8 cellular contexts compared by ENCODE assay signal in the genomic region with DNA sequence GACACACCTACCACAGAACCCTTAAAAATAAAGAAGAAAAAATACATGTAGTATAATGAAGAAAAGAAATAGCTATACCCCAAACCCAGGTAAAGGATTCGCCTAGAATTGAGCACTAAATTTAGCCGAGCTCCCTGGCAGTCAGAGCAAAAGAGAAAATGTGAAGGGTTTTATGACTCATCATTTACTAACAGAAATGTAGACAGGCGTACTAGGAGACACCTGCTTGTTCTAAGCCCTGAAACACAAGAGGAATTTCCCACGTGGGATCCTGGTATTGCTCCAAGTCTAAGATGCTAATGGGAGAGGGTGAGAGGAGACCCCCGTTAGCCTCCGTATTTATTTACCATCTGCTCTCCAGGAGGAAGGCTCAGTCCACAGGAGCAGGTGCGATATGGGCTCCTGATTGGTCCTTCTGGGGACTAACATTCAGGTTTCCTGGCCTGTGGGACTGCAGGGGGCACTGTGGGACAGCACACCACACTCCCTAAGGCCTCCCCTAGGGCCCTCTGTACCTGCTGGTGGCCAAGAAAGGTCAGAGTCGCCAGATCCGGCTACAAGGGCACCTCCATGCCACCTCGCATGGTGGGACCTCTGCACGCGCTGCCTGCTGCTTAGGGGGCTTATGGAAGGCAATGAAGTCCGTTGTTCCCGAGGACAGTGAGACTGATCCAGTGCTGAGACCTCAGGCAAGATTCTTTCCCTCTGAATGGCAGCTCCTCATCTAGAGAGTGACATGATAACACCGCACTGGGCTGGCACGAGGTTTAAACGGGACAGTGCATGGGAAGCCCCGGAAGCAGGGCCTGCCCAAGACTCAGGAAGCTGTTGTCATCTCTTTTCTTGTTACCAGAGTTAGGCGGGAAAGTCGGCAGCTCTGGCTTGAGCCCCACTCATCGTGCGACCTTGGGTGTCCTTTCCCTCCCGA. TPM values are rescaled to one million over a fixed set of nuclear protein-coding genes. Genes with fewer than 3 reads are reported as not detected.
DNase-seq lines count a peak whose midpoint lies in the region; ATAC-seq and TF ChIP-seq lines count a peak whose summit lies in the region.

No MANE protein-coding gene starts in this region.

- H4K91ac ChIP-seq in trophoblast cell (ENCODE audit: low read depth, low read length): no peak overlapping the region

- no peaks in the 10 kb centered on the region for H3K9me3 ChIP-seq in SK-N-SH
- no peaks in the 10 kb centered on the region for H3K9me3 ChIP-seq in trophoblast cell (ENCODE audit: insufficient read depth, low read depth, low read length)

- H2BK5ac ChIP-seq in trophoblast cell (ENCODE audit: low read depth, low read length, poor library complexity): no peak overlapping the region

- H3K9ac ChIP-seq in KMS-11 (no peak overlapping the region), SK-N-SH (no peak overlapping the region), trophoblast cell (ENCODE audit: low read length) (no peak overlapping the region)

- H3K23ac ChIP-seq in trophoblast cell (ENCODE audit: low read length): no peak overlapping the region

- H3K4me2 ChIP-seq in KMS-11: no peak overlapping the region
- no peak overlapping the region for H3K4me2 ChIP-seq in SK-N-SH
- no peak overlapping the region for H3K4me2 ChIP-seq in trophoblast cell (ENCODE audit: low read length)

- H3K27me3 ChIP-seq in KMS-11 (ENCODE audit: insufficient read depth, low read depth) (no peaks in the 10 kb centered on the region), SK-N-SH (ENCODE audit: insufficient read depth) (0 out of 2 replicates have a peak, but pooled peaks cover 7% of the 10 kb centered on the region), trophoblast cell (ENCODE audit: insufficient read depth, low read length) (no peaks in the 10 kb centered on the region)

- H3K4me3 ChIP-seq in KMS-11 (IDR thresholded peaks at IDR 0.05; ENCODE audit: insufficient read depth, low read depth, low read length): no peak overlapping the region
- H3K4me3 ChIP-seq in SK-N-SH (ENCODE audit: low read depth in 2 of 2, low read length in 1 of 2): no peak overlapping the region
- H3K4me3 ChIP-seq in fibroblast of pulmonary artery (replicated peaks; ENCODE audit: low read depth, low read length): no peak overlapping the region
- H3K4me3 ChIP-seq in trophoblast cell (ENCODE audit: low read depth, low read length): no peak overlapping the region

- H3K14ac ChIP-seq in trophoblast cell (ENCODE audit: low read length): no peak overlapping the region

- H4K12ac ChIP-seq in trophoblast cell (ENCODE audit: low read depth, low read length): no peak overlapping the region

- no peaks in the 10 kb centered on the region for H3K79me1 ChIP-seq in trophoblast cell (ENCODE audit: low read length)

- H3K4me1 ChIP-seq in KMS-11 (ENCODE audit: low read depth, poor library complexity, severe bottlenecking) (no peaks in the 10 kb centered on the region), SK-N-SH (ENCODE audit: control insufficient read depth in 1 of 2, insufficient read depth in 2 of 2, low read depth in 1 of 2, low read length in 1 of 2) (peaks cover 0 to 12% of the 10 kb centered on the region in 2 experiments; a peak in 2 of 4 replicates), trophoblast cell (ENCODE audit: control insufficient read depth in 1 of 2, insufficient read depth in 2 of 2, low read length in 2 of 2) (no peaks in the 10 kb centered on the region)

- H3K18ac ChIP-seq in trophoblast cell (ENCODE audit: low read length): no peak overlapping the region

- peak; percentile 59 for DNase-seq in ELR (ENCODE audit: low read depth)
- DNase-seq in SK-N-SH: peak; percentile 68
- DNase-seq in fibroblast of pulmonary artery (ENCODE audit: low read depth): peak; percentile 55
- peak; percentile 47 to 70 for DNase-seq in trophoblast cell
- no peak for DNase-seq in middle frontal gyrus (ENCODE audit: extremely low spot score, low spot score)

- no peak for TF ChIP-seq EP300 in SK-N-SH (IDR thresholded peaks at IDR 0.05; ENCODE audit: borderline replicate concordance in 1 of 2, low read depth in 1 of 2, low read length in 1 of 2)

- H4K8ac ChIP-seq in trophoblast cell (ENCODE audit: low read depth, low read length): no peak overlapping the region

- H2BK12ac ChIP-seq in trophoblast cell (ENCODE audit: low read length): no peak overlapping the region

- no peaks in the 10 kb centered on the region for H3K9me2 ChIP-seq in SK-N-SH

- TF ChIP-seq RAD21 in SK-N-SH (IDR thresholded peaks at IDR 0.05; ENCODE audit: low read length): peak; percentile 72

- H3K79me2 ChIP-seq in KMS-11 (ENCODE audit: insufficient read depth, low read depth): no peaks in the 10 kb centered on the region
- no peaks in the 10 kb centered on the region for H3K79me2 ChIP-seq in SK-N-SH (ENCODE audit: insufficient read depth)
- no peaks in the 10 kb centered on the region for H3K79me2 ChIP-seq in trophoblast cell (ENCODE audit: control insufficient read depth, insufficient read depth, low read length, poor library complexity)

- H3F3A ChIP-seq in SK-N-SH (replicated peaks; ENCODE audit: insufficient read depth): no peaks in the 10 kb centered on the region

- no peak overlapping the region for H2AFZ ChIP-seq in KMS-11 (ENCODE audit: low read depth)
- H2AFZ ChIP-seq in SK-N-SH (ENCODE audit: low read depth): no peak overlapping the region
- no peak overlapping the region for H2AFZ ChIP-seq in trophoblast cell (ENCODE audit: insufficient read depth, low read length, poor library complexity)

- no peaks in the 10 kb centered on the region for H3K36me3 ChIP-seq in KMS-11 (ENCODE audit: insufficient read depth)
- no peaks in the 10 kb centered on the region for H3K36me3 ChIP-seq in SK-N-SH (replicated peaks in 1 of 2; ENCODE audit: control insufficient read depth in 1 of 2, insufficient read depth in 2 of 2, low read length in 1 of 2)
- no peaks in the 10 kb centered on the region for H3K36me3 ChIP-seq in trophoblast cell (ENCODE audit: control insufficient read depth in 1 of 2, insufficient read depth in 2 of 2, low read length in 2 of 2)

- no peak overlapping the region for H3K4ac ChIP-seq in trophoblast cell (ENCODE audit: low read depth, low read length)

- CTCF ChIA-PET in SK-N-SH (lab: Yijun Ruan, JAX): interaction anchor here (0.6 to 6.0 kb wide), 10 partner anchors 13 to 231 kb away, joined by 3 to 35 read pairs (median 4); no protein-coding TSS in a partner anchor

- no peak overlapping the region for H2BK120ac ChIP-seq in trophoblast cell (ENCODE audit: insufficient read depth, low read length, poor library complexity)

- no peaks in the 10 kb centered on the region for H4K20me1 ChIP-seq in KMS-11 (ENCODE audit: insufficient read depth)
- no peaks in the 10 kb centered on the region for H4K20me1 ChIP-seq in SK-N-SH (ENCODE audit: insufficient read depth)

- TF ChIP-seq CTCF in KMS-11 (conservative IDR thresholded peaks at IDR 0.05; ENCODE audit: low read depth, low read length) (peak; percentile 37; the same call in 1 of the 2 replicates), SK-N-SH (IDR thresholded peaks at IDR 0.05) (peak; percentile 64), fibroblast of pulmonary artery (IDR thresholded peaks at IDR 0.05; ENCODE audit: low read length, missing control alignments) (peak; percentile 67)

- H3K27ac ChIP-seq in KMS-11 (no peak overlapping the region), SK-N-SH (ENCODE audit: low read depth in 2 of 2, low read length in 1 of 2) (no peak overlapping the region), trophoblast cell (ENCODE audit: low read depth, low read length) (no peak overlapping the region)

- POLR2A ChIA-PET in SK-N-SH (lab: Yijun Ruan, JAX): no interaction called here

- ATAC-seq in GM19467 (IDR thresholded peaks at IDR 0.05; ENCODE audit: unreplicated experiment) (peak; percentile 53), GM18861 (IDR thresholded peaks at IDR 0.05; ENCODE audit: unreplicated experiment) (no peak)

- H2AK5ac ChIP-seq in trophoblast cell (ENCODE audit: low read length): no peak overlapping the region

- 64% methylated on average over 19 of the region's 23 CpGs for WGBS in SK-N-SH (ENCODE audit: low lambda C conversion rate)
- WGBS in trophoblast cell (ENCODE audit: extremely low coverage, insufficient coverage, insufficient read length): no CpG with 5 or more reads among the region's 23 CpGs

TF ChIP-seq in SK-N-SH, 30 proteins besides CTCF, POLR2A, EP300 and RAD21:
- TF ChIP-seq TAF1 (IDR thresholded peaks at IDR 0.05; ENCODE audit: borderline replicate concordance, low read depth, low read length) (no peak), SMC3 (IDR thresholded peaks at IDR 0.05; ENCODE audit: low read depth, low read length) (peak; percentile 78), FOXM1 (IDR thresholded peaks at IDR 0.05; ENCODE audit: low read depth) (no peak)
TF ChIP-seq in SK-N-SH: peak in this region for 1.

RNA-seq across cellular contexts. Expression of a gene that starts 25.8 kb away (rescaled TPM):
- 0.13 and 0.18 TPM in 2 replicates for polyA plus RNA-seq in SK-N-SH (2012; rRNA removed)
- polyA plus RNA-seq in SK-N-SH (2012; cell fraction: cytosol; rRNA removed): 0.09 and 0.14 TPM in 2 replicates
- 0.42 and 0.67 TPM in 2 replicates for polyA plus RNA-seq in SK-N-SH (2012; cell fraction: nucleus; rRNA removed)
- 0.12 and 0.16 TPM in 2 replicates for polyA plus RNA-seq in trophoblast cell (2013)

RNA-seq across cellular contexts. Expression of a gene that starts 41.0 kb away (rescaled TPM):
- polyA plus RNA-seq in SK-N-SH (2012; rRNA removed): not detected in 2 replicates
- polyA plus RNA-seq in SK-N-SH (2012; cell fraction: cytosol; rRNA removed): not detected in 2 replicates
- polyA plus RNA-seq in SK-N-SH (2012; cell fraction: nucleus; rRNA removed): not detected in 2 replicates
- 0.07 and 0.14 TPM in 2 replicates for polyA plus RNA-seq in trophoblast cell (2013)
